In genomic region chr15:83487519-83487918, GRCh38 we compare ENCODE assay signal across 36 cellular contexts. TPM values are rescaled to one million over a fixed set of nuclear protein-coding genes. Genes with fewer than 3 reads are reported as not detected.
"Had no signal": no experiment of that assay in that cellular context is flagged by ENCODE, and none has a peak within 500 bp of the region (broad histone marks: within the 10 kb centered on the region; RNA-seq: fewer than 3 reads in every experiment).

No MANE protein-coding gene starts in this region.

- H3K4me1 ChIP-seq: body of pancreas, breast epithelium had no signal

- H3K36me3 ChIP-seq: brain microvascular endothelial cell, breast epithelium had no signal

- H3K27me3 Mint-ChIP-seq: activated B cell treated with CpG ODN at 0.5 μM for 24 hours; activated CD4-positive, alpha-beta memory T cell treated with anti-CD3 and anti-CD28 coated beads for 36 hours; activated CD4-positive, alpha-beta T cell treated with anti-CD3 and anti-CD28 coated beads, Interleukin-2, amount 10 ng/mL, durations not matched to agents 24 days and 14 days; activated CD8-positive, alpha-beta memory T cell treated with anti-CD3 and anti-CD28 coated beads, Interleukin-2, amount 10 ng/mL, durations not matched to agents 7 days and 5 days; activated naive CD8-positive, alpha-beta T cell; activated naive CD8-positive, alpha-beta T cell treated with anti-CD3 and anti-CD28 coated beads, Interleukin-2, amount 10 ng/mL, durations not matched to agents 7 days and 5 days; activated T-cell treated with anti-CD3 and anti-CD28 coated beads, Interleukin-2, amount 50 U/mL, for 24 hours had no signal

- H3K27ac Mint-ChIP-seq: activated B cell treated with CpG ODN at 0.5 μM for 24 hours; activated CD4-positive, alpha-beta memory T cell treated with anti-CD3 and anti-CD28 coated beads for 36 hours; activated CD4-positive, alpha-beta T cell treated with anti-CD3 and anti-CD28 coated beads, Interleukin-2, amount 10 ng/mL, durations not matched to agents 24 days and 14 days; activated CD8-positive, alpha-beta memory T cell treated with anti-CD3 and anti-CD28 coated beads, Interleukin-2, amount 10 ng/mL, durations not matched to agents 7 days and 5 days; activated CD8-positive, alpha-beta T cell treated with anti-CD3 and anti-CD28 coated beads for 36 hours; activated naive CD4-positive, alpha-beta T cell treated with anti-CD3 and anti-CD28 coated beads for 36 hours; activated naive CD8-positive, alpha-beta T cell; activated naive CD8-positive, alpha-beta T cell treated with anti-CD3 and anti-CD28 coated beads, Interleukin-2, amount 10 ng/mL, durations not matched to agents 7 days and 5 days; activated naive CD8-positive, alpha-beta T cell treated with anti-CD3 and anti-CD28 coated beads, Interleukin-2, amount 50 U/mL, for 24 hours; activated T-cell treated with anti-CD3 and anti-CD28 coated beads, Interleukin-2, amount 50 U/mL, for 24 hours; activated T-helper 2 cell treated with anti-CD3 and anti-CD28 coated beads, Interferon-gamma antibody, Interleukin-2, Interleukin-4, amounts not matched to agents 10 μg/mL and 5 μg/mL and 100 μg/mL, durations not matched to agents 14 hours and 24 hours and 36 hours; T-helper 1 cell treated with Interleukin-12 subunit alpha and Interleukin-12 subunit beta and Interleukin-4 antibody, amounts not matched to agents 30 μg/mL and 1 μg/mL, for 36 hours; T-helper 2 cell treated with Interferon-gamma antibody and Interleukin-4, amounts not matched to agents 5 μg/mL and 100 μg/mL, for 36 hours had no signal

- H3K4me3 Mint-ChIP-seq: activated B cell treated with CpG ODN at 0.5 μM for 24 hours; activated CD4-positive, alpha-beta memory T cell treated with anti-CD3 and anti-CD28 coated beads for 36 hours; activated CD4-positive, alpha-beta T cell treated with anti-CD3 and anti-CD28 coated beads, Interleukin-2, amount 10 ng/mL, durations not matched to agents 24 days and 14 days; activated CD8-positive, alpha-beta memory T cell treated with anti-CD3 and anti-CD28 coated beads, Interleukin-2, amount 10 ng/mL, durations not matched to agents 7 days and 5 days; activated CD8-positive, alpha-beta T cell treated with anti-CD3 and anti-CD28 coated beads for 36 hours; activated naive CD4-positive, alpha-beta T cell treated with anti-CD3 and anti-CD28 coated beads for 36 hours; activated naive CD8-positive, alpha-beta T cell; activated naive CD8-positive, alpha-beta T cell treated with anti-CD3 and anti-CD28 coated beads, Interleukin-2, amount 10 ng/mL, durations not matched to agents 7 days and 5 days; activated naive CD8-positive, alpha-beta T cell treated with anti-CD3 and anti-CD28 coated beads, Interleukin-2, amount 50 U/mL, for 24 hours; activated T-cell treated with anti-CD3 and anti-CD28 coated beads, Interleukin-2, amount 50 U/mL, for 24 hours; T-helper 1 cell treated with Interleukin-12 subunit alpha and Interleukin-12 subunit beta and Interleukin-4 antibody, amounts not matched to agents 30 μg/mL and 1 μg/mL, for 36 hours; T-helper 2 cell treated with Interferon-gamma antibody and Interleukin-4, amounts not matched to agents 5 μg/mL and 100 μg/mL, for 36 hours had no signal

- H3K36me3 Mint-ChIP-seq: activated CD4-positive, alpha-beta memory T cell treated with anti-CD3 and anti-CD28 coated beads for 36 hours; activated CD8-positive, alpha-beta memory T cell treated with anti-CD3 and anti-CD28 coated beads, Interleukin-2, amount 10 ng/mL, durations not matched to agents 7 days and 5 days; activated naive CD8-positive, alpha-beta T cell treated with anti-CD3 and anti-CD28 coated beads, Interleukin-2, amount 10 ng/mL, durations not matched to agents 7 days and 5 days had no signal

- H3K4me3 ChIP-seq: body of pancreas, breast epithelium had no signal

- H3K27ac ChIP-seq: body of pancreas, brain microvascular endothelial cell, breast epithelium, VCaP had no signal

- H3K27me3 ChIP-seq: body of pancreas, brain microvascular endothelial cell, breast epithelium had no signal

- ATAC-seq: activated CD8-positive, alpha-beta memory T cell treated with anti-CD3 and anti-CD28 coated beads, Interleukin-2, amount 10 ng/mL, durations not matched to agents 7 days and 5 days; activated CD8-positive, alpha-beta T cell treated with anti-CD3 and anti-CD28 coated beads for 36 hours; activated naive CD8-positive, alpha-beta T cell treated with anti-CD3 and anti-CD28 coated beads, Interleukin-2, amount 50 U/mL, for 24 hours; body of pancreas had no signal

- H3K4me1 Mint-ChIP-seq: activated B cell treated with CpG ODN at 0.5 μM for 24 hours; activated CD4-positive, alpha-beta T cell treated with anti-CD3 and anti-CD28 coated beads, Interleukin-2, amount 10 ng/mL, durations not matched to agents 24 days and 14 days; activated CD8-positive, alpha-beta memory T cell treated with anti-CD3 and anti-CD28 coated beads, Interleukin-2, amount 10 ng/mL, durations not matched to agents 7 days and 5 days; activated naive CD8-positive, alpha-beta T cell treated with anti-CD3 and anti-CD28 coated beads, Interleukin-2, amount 10 ng/mL, durations not matched to agents 7 days and 5 days; activated naive CD8-positive, alpha-beta T cell treated with anti-CD3 and anti-CD28 coated beads, Interleukin-2, amount 50 U/mL, for 24 hours had no signal

- FAIRE-seq: astrocyte, TTC549 had no signal

- DNase-seq: activated B cell treated with CpG ODN at 0.5 μM for 24 hours; activated CD4-positive, alpha-beta memory T cell treated with anti-CD3 and anti-CD28 coated beads for 36 hours; activated CD4-positive, alpha-beta T cell treated with anti-CD3 and anti-CD28 coated beads for 4 hours; activated CD4-positive, alpha-beta T cell treated with anti-CD3 and anti-CD28 coated beads, Interleukin-2, amount 10 ng/mL, durations not matched to agents 24 days and 14 days; activated CD4-positive, alpha-beta T cell treated with anti-CD3 and anti-CD28 coated beads, Interleukin-2, amount 50 U/mL, for 1 hour; activated CD4-positive, alpha-beta T cell treated with anti-CD3 and anti-CD28 coated beads, Interleukin-2, amount 50 U/mL, for 4 hours; activated CD4-positive, CD25-positive, alpha-beta regulatory T cell treated with anti-CD3 and anti-CD28 coated beads, Interleukin-2, amount 50 U/mL, for 72 hours; activated CD8-positive, alpha-beta memory T cell treated with anti-CD3 and anti-CD28 coated beads for 24 hours; activated CD8-positive, alpha-beta memory T cell treated with anti-CD3 and anti-CD28 coated beads, Interleukin-2, amount 10 ng/mL, durations not matched to agents 7 days and 5 days; activated CD8-positive, alpha-beta memory T cell treated with anti-CD3 and anti-CD28 coated beads, Interleukin-2, amount 50 U/mL, for 48 hours; activated CD8-positive, alpha-beta T cell treated with anti-CD3 and anti-CD28 coated beads for 36 hours; activated effector memory CD4-positive, alpha-beta T cell treated with Interleukin-2 at 50 U/mL for 16 hours; activated gamma-delta T cell; activated naive CD4-positive, alpha-beta T cell; activated naive CD4-positive, alpha-beta T cell treated with anti-CD3 and anti-CD28 coated beads for 36 hours; activated naive CD4-positive, alpha-beta T cell treated with anti-CD3 and anti-CD28 coated beads, Interleukin-2, amount 50 U/mL, for 16 hours; activated naive CD8-positive, alpha-beta T cell treated with anti-CD3 and anti-CD28 coated beads, Interleukin-2, amount 10 ng/mL, durations not matched to agents 7 days and 5 days; activated naive CD8-positive, alpha-beta T cell treated with anti-CD3 and anti-CD28 coated beads, Interleukin-2, amount 50 U/mL, for 24 hours; activated T-cell treated with anti-CD3 and anti-CD28 coated beads, Interleukin-2, amount 50 U/mL, for 24 hours; activated T-cell treated with anti-CD3 and anti-CD28 coated beads, Interleukin-2, amount 50 U/mL, for 48 hours; aorta; body of pancreas; brain microvascular endothelial cell; central memory CD4-positive, alpha-beta T cell; SW 1271; T-helper 1 cell; T-helper 2 cell; T-helper 9 cell had no signal

RNA-seq across cellular contexts. Expression of gene SH3GL3, which starts 40.4 kb away (rescaled TPM):
- total RNA-seq: activated B cell treated with CpG ODN at 0.5 μM for 24 hours; activated CD4-positive, alpha-beta memory T cell treated with anti-CD3 and anti-CD28 coated beads for 36 hours; activated CD4-positive, alpha-beta T cell treated with anti-CD3 and anti-CD28 coated beads, Interleukin-2, amount 10 ng/mL, durations not matched to agents 24 days and 14 days; activated CD8-positive, alpha-beta memory T cell treated with anti-CD3 and anti-CD28 coated beads, Interleukin-2, amount 10 ng/mL, durations not matched to agents 7 days and 5 days; activated CD8-positive, alpha-beta T cell treated with anti-CD3 and anti-CD28 coated beads for 36 hours; activated naive CD4-positive, alpha-beta T cell treated with anti-CD3 and anti-CD28 coated beads for 36 hours; activated naive CD8-positive, alpha-beta T cell treated with anti-CD3 and anti-CD28 coated beads, Interleukin-2, amount 10 ng/mL, durations not matched to agents 7 days and 5 days; breast epithelium had no signal
